In genomic region chr10:91887075-91887899, GRCh38 we compare ENCODE assay signal across 8 cellular contexts. TPM values are rescaled to one million over a fixed set of nuclear protein-coding genes. Genes with fewer than 3 reads are reported as not detected.
DNase-seq lines count a peak whose midpoint lies in the region; ATAC-seq and TF ChIP-seq lines count a peak whose summit lies in the region.

No MANE protein-coding gene starts in this region.

- H3K4me3 ChIP-seq in AG09309 (ENCODE audit: control insufficient read depth, low read depth, low read length): peak overlapping the region; percentile 51
- H3K4me3 ChIP-seq in HFF-Myc (replicated peaks; ENCODE audit: low read depth, low read length): peak overlapping the region; percentile 43
- peak overlapping the region; percentile 80 for H3K4me3 ChIP-seq in endodermal cell (ENCODE audit: low read length)
- H3K4me3 ChIP-seq in mesendoderm (ENCODE audit: low read length): peak overlapping the region; percentile 6
- H3K4me3 ChIP-seq in stomach smooth muscle (ENCODE audit: low read length in 2 of 2): peak overlapping the region; percentile 58 to 78

- H2AK5ac ChIP-seq in mesendoderm (ENCODE audit: low read length): no peak overlapping the region

- H3K9me3 Mint-ChIP-seq in endodermal cell: no peaks in the 10 kb centered on the region

- 0 to 1% methylated on average over 32 to 60 of the region's 60 CpGs for WGBS in endodermal cell (ENCODE audit: insufficient coverage in 1 of 2, insufficient read length in 1 of 2), 2 experiments
- no CpG with 5 or more reads among the region's 60 CpGs for WGBS in mesendoderm (ENCODE audit: extremely low coverage, insufficient coverage, low lambda C conversion rate)

- no peak overlapping the region for H3K23ac ChIP-seq in mesendoderm (ENCODE audit: low read length)

- DNase-seq in AG09309 (ENCODE audit: low read depth) (no peak), HFF-Myc (ENCODE audit: extremely low read depth, low read depth) (no peak), endodermal cell (peak; percentile 98), mesendoderm (peak; percentile 96), hepatic stellate cell (ENCODE audit: low spot score) (no peak)
- DNase-seq in activated CD4-positive, alpha-beta T cell treated with anti-CD3 and anti-CD28 coated beads, Interleukin-2, amount 50 U/mL, for 4 hours: peak; percentile 3 to 8

- H3K56ac ChIP-seq in mesendoderm (ENCODE audit: low read length): peak overlapping the region; percentile 93

- no peaks in the 10 kb centered on the region for H3K36me3 Mint-ChIP-seq in endodermal cell (ENCODE audit: low read depth)

- peak overlapping the region; percentile 87 for H3K4ac ChIP-seq in mesendoderm (ENCODE audit: low read depth, low read length)

- no peaks in the 10 kb centered on the region for H3K79me1 ChIP-seq in mesendoderm (ENCODE audit: low read length)

- H3K18ac ChIP-seq in mesendoderm (ENCODE audit: low read length): peak overlapping the region; percentile 92

- no peaks in the 10 kb centered on the region for H3K9me3 ChIP-seq in endodermal cell (ENCODE audit: control insufficient read depth, low read length)
- no peaks in the 10 kb centered on the region for H3K9me3 ChIP-seq in stomach smooth muscle (ENCODE audit: control insufficient read depth in 2 of 2, low read length in 2 of 2)

- H3K4me3 Mint-ChIP-seq in endodermal cell: peak overlapping the region; percentile 60

- no peak for ATAC-seq in GM19452 (IDR thresholded peaks at IDR 0.05; ENCODE audit: unreplicated experiment)

- H2BK15ac ChIP-seq in mesendoderm (replicated peaks; ENCODE audit: low read depth): peak overlapping the region; percentile 47

- peak overlapping the region; percentile 52 for H3K4me2 ChIP-seq in mesendoderm (ENCODE audit: low read length)

- H3K36me3 ChIP-seq in endodermal cell (ENCODE audit: control insufficient read depth, insufficient read depth, low read length): no peaks in the 10 kb centered on the region
- no peaks in the 10 kb centered on the region for H3K36me3 ChIP-seq in mesendoderm (ENCODE audit: control insufficient read depth, insufficient read depth, low read length)
- no peaks in the 10 kb centered on the region for H3K36me3 ChIP-seq in stomach smooth muscle (ENCODE audit: control insufficient read depth in 2 of 2, insufficient read depth in 2 of 2, low read length in 2 of 2)

- TF ChIP-seq CTCF in AG09309 (IDR thresholded peaks at IDR 0.05; ENCODE audit: control insufficient read depth, insufficient read depth, low read depth, low read length, missing control alignments): no peak
- TF ChIP-seq CTCF in HFF-Myc (IDR thresholded peaks at IDR 0.05; ENCODE audit: low read depth, low read length, missing control alignments): no peak
- no peak for TF ChIP-seq CTCF in endodermal cell (conservative IDR thresholded peaks at IDR 0.05)

- peaks cover 32% of the 10 kb centered on the region for H3K4me1 Mint-ChIP-seq in endodermal cell

- no peaks in the 10 kb centered on the region for H3K79me2 ChIP-seq in mesendoderm (ENCODE audit: control insufficient read depth, insufficient read depth, low read length)

- peak overlapping the region; percentile 98 for H3K27ac ChIP-seq in endodermal cell (ENCODE audit: low read depth, low read length)
- peak overlapping the region; percentile 93 for H3K27ac ChIP-seq in mesendoderm (ENCODE audit: low read depth, low read length)
- H3K27ac ChIP-seq in stomach smooth muscle (ENCODE audit: low read length): no peak overlapping the region

- no peak overlapping the region for H4K5ac ChIP-seq in mesendoderm (ENCODE audit: low read length)

- H2BK5ac ChIP-seq in mesendoderm (ENCODE audit: low read length): peak overlapping the region; percentile 96

- H3K9ac ChIP-seq in endodermal cell (ENCODE audit: extremely low read depth, low read length, poor library complexity, severe bottlenecking) (peak overlapping the region; percentile 35), mesendoderm (ENCODE audit: low read length) (peak overlapping the region; percentile 81), stomach smooth muscle (ENCODE audit: low read length in 2 of 2) (peak overlapping the region; percentile 56 to 63)

- H3K27ac Mint-ChIP-seq in endodermal cell: peak overlapping the region; percentile 98

- H4K8ac ChIP-seq in mesendoderm (ENCODE audit: low read depth, low read length): no peak overlapping the region

- H3K27me3 Mint-ChIP-seq in endodermal cell (ENCODE audit: insufficient read depth): no peaks in the 10 kb centered on the region

- no peaks in the 10 kb centered on the region for H3K27me3 ChIP-seq in endodermal cell (ENCODE audit: control insufficient read depth, insufficient read depth, low read length, poor library complexity, severe bottlenecking)
- no peaks in the 10 kb centered on the region for H3K27me3 ChIP-seq in mesendoderm (ENCODE audit: insufficient read depth, low read length, poor library complexity)
- H3K27me3 ChIP-seq in stomach smooth muscle (ENCODE audit: control insufficient read depth in 1 of 2, insufficient read depth in 2 of 2, low read length in 2 of 2): peaks cover 0 to 2% of the 10 kb centered on the region in 2 donors

- H3K4me1 ChIP-seq in endodermal cell (ENCODE audit: control insufficient read depth, insufficient read depth, low read length) (peaks cover 13% of the 10 kb centered on the region), mesendoderm (ENCODE audit: control insufficient read depth, low read depth, low read length) (peaks cover 15% of the 10 kb centered on the region), stomach smooth muscle (ENCODE audit: control insufficient read depth, insufficient read depth, low read length) (peaks cover 11% of the 10 kb centered on the region)

- peak overlapping the region; percentile 92 for H2BK120ac ChIP-seq in mesendoderm (ENCODE audit: low read depth, low read length)

RNA-seq across cellular contexts. Expression of gene FGFBP3, which starts 22.0 kb away (rescaled TPM):
- total RNA-seq in endodermal cell: 10 to 100 TPM in 1 of 2 donors, 1 to 10 TPM in 1; 4.3 to 19.0 TPM
- polyA plus RNA-seq in endodermal cell (2013, experiment 1 of 2): 471 TPM
- 434 TPM for polyA plus RNA-seq in endodermal cell (2013, experiment 2 of 2)
- 13.7 TPM for polyA plus RNA-seq in mesendoderm (2013, experiment 1 of 2)
- 14.5 TPM for polyA plus RNA-seq in mesendoderm (2013, experiment 2 of 2)

RNA-seq across cellular contexts. Expression of gene BTAF1, which starts 36.3 kb away (rescaled TPM):
- total RNA-seq in endodermal cell: 10 to 100 TPM; 46.2 to 54.3 TPM
- polyA plus RNA-seq in endodermal cell (2013, experiment 1 of 2): 50.1 TPM
- polyA plus RNA-seq in endodermal cell (2013, experiment 2 of 2): 47.2 TPM
- polyA plus RNA-seq in mesendoderm (2013, experiment 1 of 2): 17.1 TPM
- polyA plus RNA-seq in mesendoderm (2013, experiment 2 of 2): 16.9 TPM

Comparison
In these comparisons a context has a peak if more than half of its experiments do, and no peak if none do; other contexts are left out.
1. DNase-seq: peak in activated CD4-positive, alpha-beta T cell treated with anti-CD3 and anti-CD28 coated beads, Interleukin-2, amount 50 U/mL, for 4 hours (2 of 2), endodermal cell (single experiment) and mesendoderm (single experiment); none in AG09309 (single experiment), HFF-Myc (single experiment) and hepatic stellate cell (single experiment).
2. H3K4me3 ChIP-seq: peak in every context shown above with its lines; median percentile 80 in endodermal cell; 68 in stomach smooth muscle; 51 in AG09309; 43 in HFF-Myc; 6 in mesendoderm.
3. Peak in every context shown above with its lines, with median percentiles within 50 percentile points of each other: H3K9ac ChIP-seq.